Comparison of ENCODE assay signal across 11 cellular contexts in genomic region chr3:173993299-173993698, GRCh38.
A peak's percentile ranks its signal among the peaks of the same experiment; 100 is the strongest.
DNase-seq lines count a peak whose midpoint lies in the region; ATAC-seq, FAIRE-seq and TF ChIP-seq lines count a peak whose summit lies in the region.
"Had no signal": no experiment of that assay in that cellular context is flagged by ENCODE, and none has a peak within 500 bp of the region (broad histone marks: within the 10 kb centered on the region; RNA-seq: fewer than 3 reads in every experiment).

No MANE protein-coding gene starts in this region.

- H3K27ac ChIP-seq in astrocyte (ENCODE audit: low read depth, low read length), result peak overlapping the region; percentile 23
- H3K27ac ChIP-seq in ascending aorta, result no peak overlapping the region
- H3K27ac ChIP-seq: stomach had no signal

- no peaks in the 10 kb centered on the region for H3K9me3 Mint-ChIP-seq in astrocyte (ENCODE audit: unreplicated experiment)

- no peak overlapping the region for H3K4me3 ChIP-seq in astrocyte (ENCODE audit: insufficient read depth, low read depth, low read length)
- no peak overlapping the region for H3K4me3 ChIP-seq in ascending aorta
- H3K4me3 ChIP-seq: stomach had no signal

- H3K36me3 Mint-ChIP-seq in astrocyte (ENCODE audit: low read depth, unreplicated experiment), result no peaks in the 10 kb centered on the region

- FAIRE-seq in astrocyte (lab: Jason Lieb, UNC), result peak; percentile 80
- FAIRE-seq: islet of Langerhans had no signal

- peak; percentile 45 for TF ChIP-seq CTCF in astrocyte (IDR thresholded peaks at IDR 0.05; ENCODE audit: insufficient read depth, low read depth, low read length)
- TF ChIP-seq CTCF in ascending aorta (IDR thresholded peaks at IDR 0.05), result peak in 1 of 3 experiments; percentile 4

- H3K4me2 ChIP-seq in astrocyte (ENCODE audit: low read length), result peak overlapping the region; percentile 4

- no peaks in the 10 kb centered on the region for H3K36me3 ChIP-seq in astrocyte (ENCODE audit: insufficient read depth, low read length)
- H3K36me3 ChIP-seq in ascending aorta, result no peaks in the 10 kb centered on the region
- H3K36me3 ChIP-seq: stomach had no signal

- no peaks in the 10 kb centered on the region for H3K27me3 Mint-ChIP-seq in astrocyte (ENCODE audit: low read depth, unreplicated experiment)

- H4K20me1 ChIP-seq in astrocyte (ENCODE audit: insufficient read depth, low read length), result no peaks in the 10 kb centered on the region

- no peaks in the 10 kb centered on the region for H3K79me2 ChIP-seq in astrocyte (ENCODE audit: insufficient read depth, low read length)

- H3K9me3 ChIP-seq in astrocyte (ENCODE audit: insufficient read depth, low read depth, low read length) (no peaks in the 10 kb centered on the region), ascending aorta (no peaks in the 10 kb centered on the region)
- H3K9me3 ChIP-seq: stomach had no signal

- no peak for ATAC-seq in HG03045 (IDR thresholded peaks at IDR 0.05; ENCODE audit: unreplicated experiment)
- ATAC-seq in left lobe of liver, result no peak
- ATAC-seq in HG02884 (IDR thresholded peaks at IDR 0.05; ENCODE audit: unreplicated experiment), result no peak

- H3K27ac Mint-ChIP-seq in astrocyte (ENCODE audit: unreplicated experiment), result no peak overlapping the region

- peaks cover 8% of the 10 kb centered on the region for H3K4me1 Mint-ChIP-seq in astrocyte (ENCODE audit: low read depth, unreplicated experiment)

- peak; percentile 62 for DNase-seq in EL
- DNase-seq in Kasumi-1 (lab: John Stamatoyannopoulos, UW), result peak; percentile 48 to 57
- peak; percentile 72 for DNase-seq in astrocyte (ENCODE audit: low read depth)
- DNase-seq in myocyte (ENCODE audit: low read depth), result peak; percentile 56
- no peak for DNase-seq in left lobe of liver (ENCODE audit: low spot score)
- DNase-seq in ascending aorta (ENCODE audit: low spot score in 2 of 2), result no peak
- DNase-seq: activated CD4-positive, alpha-beta T cell treated with anti-CD3 and anti-CD28 coated beads, Interleukin-2, amount 50 U/mL, for 1 hour; stomach had no signal

- H2AFZ ChIP-seq in astrocyte (ENCODE audit: low read depth, low read length), result peak overlapping the region; percentile 41

- intact Hi-C loops in ascending aorta (cut with DNase I), result no loop called here

- H3K9ac ChIP-seq in astrocyte (ENCODE audit: low read length), result no peak overlapping the region

- H3K4me3 Mint-ChIP-seq in astrocyte (ENCODE audit: unreplicated experiment), result no peak overlapping the region

- H3K27me3 ChIP-seq in astrocyte (ENCODE audit: insufficient read depth, low read length) (no peaks in the 10 kb centered on the region), ascending aorta (no peaks in the 10 kb centered on the region)
- H3K27me3 ChIP-seq: stomach had no signal

- H3K4me1 ChIP-seq in astrocyte (ENCODE audit: insufficient read depth, low read length) (no peaks in the 10 kb centered on the region), ascending aorta (peaks cover 0 to 7% of the 10 kb centered on the region in 2 donors)
- H3K4me1 ChIP-seq: stomach had no signal

Comparison
In these comparisons a context has a peak if more than half of its experiments do, and no peak if none do; other contexts are left out.
1. DNase-seq: peak in EL (single experiment), Kasumi-1 (2 of 2), astrocyte (single experiment) and myocyte (single experiment); none in left lobe of liver (single experiment) and ascending aorta (0 of 2).